8 cellular contexts compared by ENCODE assay signal in genomic region chr20:53593466-53594007, GRCh38. TPM values are rescaled to one million over a fixed set of nuclear protein-coding genes. Genes with fewer than 3 reads are reported as not detected.
DNase-seq lines count a peak whose midpoint lies in the region; ATAC-seq and TF ChIP-seq lines count a peak whose summit lies in the region.
"Not testable (repeated sequence)": the region's sequence is repeated elsewhere in the genome, so short reads cannot be mapped to it uniquely, and the experiment has no call there.

Gene ZNF217, minus strand, starts transcription at chr20:53593839. Its CDS starts 11,013 bp downstream, at chr20:53582826.

- not testable (repeated sequence) for TF ChIP-seq CTCF in adrenal gland (IDR thresholded peaks at IDR 0.05); subcutaneous adipose tissue (IDR thresholded peaks at IDR 0.05; ENCODE audit: low read depth)

- H3K9me3 ChIP-seq in adrenal gland (replicated peaks in 1 of 3); neuron (ENCODE audit: low read length): not testable (repeated sequence)

- H2AFZ ChIP-seq in neuron (ENCODE audit: low read depth, low read length): peak within 1 kb of the TSS; percentile 84

- TF ChIP-seq POLR2A in adrenal gland (IDR thresholded peaks at IDR 0.05): peak in 1 of 2 donors; percentile 10

- peak within 1 kb of the TSS; percentile 81 to 98 (median 95) for H3K27ac ChIP-seq in adrenal gland

- not testable (repeated sequence) for H3K27me3 ChIP-seq in adrenal gland; neuron (ENCODE audit: insufficient read depth, low read length)

- H3K4me3 ChIP-seq in adrenal gland: peak within 1 kb of the TSS in 3 of 4 donors; percentile 73 to 100 (median 94)
- H3K4me3 ChIP-seq in neuron (ENCODE audit: low read length): peak within 1 kb of the TSS; percentile 82

- H3K4me1 ChIP-seq in adrenal gland (replicated peaks in 1 of 2) (peaks cover 11 to 37% of the 10 kb centered on the region in 2 donors), neuron (ENCODE audit: insufficient read depth, low read length) (peaks cover 41% of the 10 kb centered on the region)

- not testable (repeated sequence) for H3K36me3 ChIP-seq in adrenal gland (replicated peaks in 1 of 2); neuron (ENCODE audit: insufficient read depth, low read length)

- WGBS in adrenal gland, 4 donors: 0 to 3% (median 1%) methylated on average over 10 to 63 of the region's 66 CpGs; no CpG with 5 or more reads in 1 of the 4 donors

- peak; percentile 25 for DNase-seq in GM03348 (ENCODE audit: low spot score)
- DNase-seq in NAMALWA (ENCODE audit: low spot score): peak; percentile 69
- peak; percentile 44 for DNase-seq in T1000 (lab: John Stamatoyannopoulos, UW)
- DNase-seq in adrenal gland: peak; percentile 62 to 83 (median 75)
- DNase-seq in Right ventricle myocardium inferior (ENCODE audit: missing footprints): peak; percentile 92

- intact Hi-C loops in adrenal gland (cut with DNase I): not testable (repeated sequence)
- intact Hi-C loops in Right ventricle myocardium inferior (cut with DNase I): loop anchor here (1.0 to 10.0 kb wide), 2 partner anchors 322 to 621 kb away; no protein-coding TSS in a partner anchor

- peak; percentile 31 for ATAC-seq in HG02571 (IDR thresholded peaks at IDR 0.05; ENCODE audit: unreplicated experiment)
- ATAC-seq in Right ventricle myocardium inferior: peak; percentile 59

RNA-seq across cellular contexts. Expression of gene ZNF217, which starts in this region (rescaled TPM):
- total RNA-seq in adrenal gland (10 to 100 TPM in 7 of 8 donors, 1 to 10 TPM in 1; 9.9 to 23.4 (median 13.7) TPM), Right ventricle myocardium inferior (8.3 TPM), subcutaneous adipose tissue (10 to 100 TPM; 29.6 to 62.3 (median 36.7) TPM)
- 1 to 10 TPM; 3.5 to 5.5 (median 4.3) TPM for polyA plus RNA-seq in adrenal gland

Comparison
In these comparisons a context has a peak if more than half of its experiments do, and no peak if none do; other contexts are left out.
1. Peak in every context shown above with its lines: DNase-seq, ATAC-seq, H3K4me3 ChIP-seq and H3K27ac ChIP-seq.
2. DNase-seq: peak in every context shown above with its lines; median percentile 92 in Right ventricle myocardium inferior; 75 in adrenal gland; 69 in NAMALWA; 44 in T1000; 25 in GM03348.